Comparison of ENCODE assay signal across 25 cellular contexts in genomic region chr2:97706708-97707345, GRCh38.
"Had no signal": no experiment of that assay in that cellular context is flagged by ENCODE, and none has a peak within 500 bp of the region (broad histone marks: within the 10 kb centered on the region; RNA-seq: fewer than 3 reads in every experiment).

No MANE protein-coding gene starts in this region.

- ATAC-seq: activated CD4-positive, alpha-beta T cell treated with anti-CD3 and anti-CD28 coated beads for 36 hours; heart left ventricle; left cardiac atrium; naive thymus-derived CD8-positive, alpha-beta T cell had no signal

- DNase-seq: activated CD4-positive, alpha-beta T cell treated with anti-CD3 and anti-CD28 coated beads for 36 hours; activated CD4-positive, alpha-beta T cell treated with anti-CD3 and anti-CD28 coated beads, Interleukin-2, amount 50 U/mL, for 4 hours; activated naive CD4-positive, alpha-beta T cell; activated T-cell treated with anti-CD3 and anti-CD28 coated beads for 4 hours; amniotic stem cell; esophagus squamous epithelium; heart left ventricle; islet precursor cell; left cardiac atrium; retina; stimulated activated CD4-positive, alpha-beta T cell treated with anti-CD3 and anti-CD28 coated beads, Interleukin-15, amount 100 ng/mL, for 24 hours; stimulated activated CD4-positive, alpha-beta T cell treated with anti-CD3 and anti-CD28 coated beads, Interleukin-2, amount 100 ng/mL, for 48 hours; stimulated activated naive CD4-positive, alpha-beta T cell treated with Interleukin-2 at 50 U/mL for 16 hours; T-helper 9 cell had no signal

- H3K27me3 ChIP-seq: breast epithelium, colonic mucosa, heart left ventricle, neural progenitor cell, sigmoid colon had no signal

- H3K4me3 Mint-ChIP-seq: activated CD4-positive, alpha-beta T cell treated with anti-CD3 and anti-CD28 coated beads for 36 hours; activated naive CD8-positive, alpha-beta T cell; central memory CD8-positive, alpha-beta T cell; naive thymus-derived CD8-positive, alpha-beta T cell; neural progenitor cell had no signal

- H3K9me3 ChIP-seq: breast epithelium, colonic mucosa, esophagus squamous epithelium, heart left ventricle, sigmoid colon, thoracic aorta had no signal

- H3K27ac Mint-ChIP-seq: activated CD4-positive, alpha-beta T cell treated with anti-CD3 and anti-CD28 coated beads for 36 hours; activated naive CD8-positive, alpha-beta T cell; activated T-helper 2 cell treated with anti-CD3 and anti-CD28 coated beads, Interferon-gamma antibody, Interleukin-2, Interleukin-4, amounts not matched to agents 10 μg/mL and 5 μg/mL and 100 μg/mL, durations not matched to agents 14 hours and 24 hours and 36 hours; naive thymus-derived CD8-positive, alpha-beta T cell; neural progenitor cell; progenitor cell of endocrine pancreas had no signal

- H3K36me3 ChIP-seq: breast epithelium, colonic mucosa, esophagus squamous epithelium, heart left ventricle, neural progenitor cell, sigmoid colon, thoracic aorta had no signal

- H3K9me3 Mint-ChIP-seq: activated T-helper 2 cell treated with anti-CD3 and anti-CD28 coated beads, Interferon-gamma antibody, Interleukin-2, Interleukin-4, amounts not matched to agents 10 μg/mL and 5 μg/mL and 100 μg/mL, durations not matched to agents 14 hours and 24 hours and 36 hours; central memory CD8-positive, alpha-beta T cell; naive thymus-derived CD8-positive, alpha-beta T cell; neural progenitor cell had no signal

- H3K27ac ChIP-seq: breast epithelium, colonic mucosa, esophagus squamous epithelium, heart left ventricle, neural progenitor cell, sigmoid colon, thoracic aorta had no signal

- H3K4me3 ChIP-seq: breast epithelium, colonic mucosa, esophagus squamous epithelium, heart left ventricle, neural progenitor cell, sigmoid colon, smooth muscle cell, thoracic aorta had no signal

- H3K36me3 Mint-ChIP-seq: activated naive CD8-positive, alpha-beta T cell; naive thymus-derived CD8-positive, alpha-beta T cell had no signal

- H3K4me1 ChIP-seq: breast epithelium, colonic mucosa, esophagus squamous epithelium, neural progenitor cell, sigmoid colon had no signal

- H3K27me3 Mint-ChIP-seq: activated CD4-positive, alpha-beta T cell treated with anti-CD3 and anti-CD28 coated beads for 36 hours; activated naive CD8-positive, alpha-beta T cell; central memory CD8-positive, alpha-beta T cell; naive thymus-derived CD8-positive, alpha-beta T cell; progenitor cell of endocrine pancreas had no signal
